ENCODE assay signal across 8 cellular contexts in the genomic region with DNA sequence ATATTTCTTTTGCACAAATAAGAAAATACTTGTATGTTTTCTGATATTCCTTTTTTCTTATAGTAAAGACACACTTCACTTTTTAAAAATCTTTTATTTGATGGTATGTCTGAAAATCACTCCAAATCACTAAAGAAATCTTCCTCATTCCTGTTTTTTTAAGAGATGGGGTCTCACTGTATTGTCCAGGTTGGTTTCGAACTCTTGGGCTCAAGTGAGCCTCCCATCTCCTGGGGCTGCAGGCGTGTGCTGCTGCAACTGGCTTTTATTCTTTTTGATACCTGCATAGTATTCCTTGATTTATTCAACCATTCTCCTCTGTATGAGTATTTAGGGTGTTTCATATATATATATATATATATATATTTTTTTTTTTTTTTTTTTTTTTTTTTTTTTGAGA.
"Had no signal": no experiment of that assay in that cellular context is flagged by ENCODE, and none has a peak within 500 bp of the region (broad histone marks: within the 10 kb centered on the region; RNA-seq: fewer than 3 reads in every experiment).

No MANE protein-coding gene starts in this region.

- DNase-seq: GDM1, GF-D8 had no signal

- FAIRE-seq: G401.6, GM12891, GM12892, GM18507, GM19239 had no signal

- ATAC-seq: GM12878 had no signal

- H3K4me3 ChIP-seq: GM12878 had no signal
